Comparison of ENCODE assay signal across 9 cellular contexts in the genomic region with DNA sequence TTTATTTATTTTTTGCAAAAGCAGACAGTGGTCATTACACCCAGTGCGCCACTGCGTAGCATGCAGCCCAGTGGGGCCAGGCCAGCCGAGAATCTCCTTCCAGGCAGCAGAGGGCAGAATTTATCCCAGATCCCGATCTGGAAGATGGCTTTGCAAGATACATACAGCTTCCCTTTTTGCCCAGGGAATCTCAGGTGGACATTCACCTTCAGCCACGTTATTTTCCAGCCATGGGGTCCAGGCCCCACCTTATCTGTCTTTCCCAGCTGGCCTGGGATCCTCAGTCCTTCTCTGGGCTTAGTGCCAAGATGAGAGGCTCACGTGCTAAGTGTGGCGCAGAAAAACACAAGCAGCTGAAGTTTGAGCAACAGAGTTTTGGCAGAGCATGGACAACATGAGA.
A peak's percentile ranks its signal among the peaks of the same experiment; 100 is the strongest.
DNase-seq lines count a peak whose midpoint lies in the region; ATAC-seq and TF ChIP-seq lines count a peak whose summit lies in the region.
"Had no signal": no experiment of that assay in that cellular context is flagged by ENCODE, and none has a peak within 500 bp of the region (broad histone marks: within the 10 kb centered on the region; RNA-seq: fewer than 3 reads in every experiment).

No MANE protein-coding gene starts in this region.

- WGBS in heart right ventricle, 2 donors, result 30% methylated on average over 7 of the region's 7 CpGs
- WGBS in aorta, 2 donors, result 21 to 25% methylated on average over 7 of the region's 7 CpGs

- DNase-seq in GM12865 (ENCODE audit: low read depth), result no peak
- DNase-seq in OCI-M1 (lab: John Stamatoyannopoulos, UW), result peak; percentile 64
- DNase-seq in heart right ventricle, result no peak
- peak; percentile 21 for DNase-seq in putamen (ENCODE audit: low spot score)
- DNase-seq in aorta, result no peak
- DNase-seq in AG08395 (ENCODE audit: low spot score), result no peak
- DNase-seq: NCI-H1436 treated with DMSO at 0.1 percent for 48 hours had no signal

- H3K4me3 ChIP-seq in GM12865 (ENCODE audit: low read depth, low read length) (no peak overlapping the region), heart right ventricle (no peak overlapping the region), aorta (ENCODE audit: low read length in 2 of 2) (no peak overlapping the region)
- H3K4me3 ChIP-seq: skin epidermis had no signal

- H3K27me3 ChIP-seq in heart right ventricle (peaks cover 0 to 23% (median 12%) of the 10 kb centered on the region in 7 donors), aorta (ENCODE audit: control insufficient read depth in 1 of 2, insufficient read depth in 2 of 2, low read length in 1 of 2) (no peaks in the 10 kb centered on the region)

- peak; percentile 23 for TF ChIP-seq CTCF in GM12865 (IDR thresholded peaks at IDR 0.05; ENCODE audit: insufficient read depth, low read depth, low read length, missing control alignments)
- peak in 5 of 9 donors; percentile 20 to 40 (median 29) for TF ChIP-seq CTCF in heart right ventricle (IDR thresholded peaks at IDR 0.05)

- H3K4me1 ChIP-seq in heart right ventricle (peaks cover 0 to 4% (median 0%) of the 10 kb centered on the region in 9 donors), aorta (ENCODE audit: control insufficient read depth in 1 of 2, insufficient read depth in 2 of 2, low read length in 2 of 2) (no peaks in the 10 kb centered on the region)

- H3K36me3 ChIP-seq in heart right ventricle (no peaks in the 10 kb centered on the region), aorta (ENCODE audit: control insufficient read depth in 1 of 2, insufficient read depth in 2 of 2, low read length in 1 of 2) (no peaks in the 10 kb centered on the region)

- H3K9me3 ChIP-seq in heart right ventricle (no peaks in the 10 kb centered on the region), aorta (ENCODE audit: control insufficient read depth, low read length) (no peaks in the 10 kb centered on the region)

- H3K27ac ChIP-seq in heart right ventricle (no peak overlapping the region), aorta (ENCODE audit: low read depth in 1 of 2, low read length in 2 of 2) (no peak overlapping the region)
- H3K27ac ChIP-seq: skin epidermis had no signal

- ATAC-seq in heart right ventricle (peak in 1 of 8 donors; percentile 37), GM18907 (IDR thresholded peaks at IDR 0.05; ENCODE audit: unreplicated experiment) (no peak), aorta (ENCODE audit: low FRiP score) (no peak)

- intact Hi-C loops in heart right ventricle (cut with DNase I), result no loop called here
- intact Hi-C loops in aorta (cut with DNase I), result no loop called here

Comparison
In these comparisons a context has a peak if more than half of its experiments do, and no peak if none do; other contexts are left out.
1. DNase-seq: peak in OCI-M1 (single experiment) and putamen (single experiment); none in GM12865 (single experiment), heart right ventricle (0 of 2), aorta (0 of 2) and AG08395 (single experiment).